Comparison of ENCODE assay signal across 20 cellular contexts in the genomic region with DNA sequence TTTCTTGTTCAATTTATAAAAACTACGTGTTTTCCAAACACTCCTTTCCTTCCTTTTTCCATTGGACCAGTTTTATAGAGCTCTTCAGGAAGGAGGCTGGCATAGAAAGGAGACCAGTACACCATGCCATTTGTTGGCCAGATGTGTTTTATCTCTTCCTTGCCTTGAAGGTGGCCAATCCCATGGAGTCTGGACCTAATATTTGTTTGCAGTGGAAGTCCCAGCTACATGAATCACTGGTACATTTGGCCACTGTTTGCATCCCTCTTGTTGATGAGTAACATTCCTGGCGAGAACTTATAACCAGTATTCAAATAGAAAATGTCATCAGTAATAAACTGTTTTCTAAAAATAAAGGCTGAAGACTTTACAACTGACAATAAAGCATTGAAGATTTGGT.
DNase-seq lines count a peak whose midpoint lies in the region; TF ChIP-seq lines count a peak whose summit lies in the region.
"Had no signal": no experiment of that assay in that cellular context is flagged by ENCODE, and none has a peak within 500 bp of the region (broad histone marks: within the 10 kb centered on the region; RNA-seq: fewer than 3 reads in every experiment).

No MANE protein-coding gene starts in this region.

- H3K27ac Mint-ChIP-seq in chondrocyte (ENCODE audit: unreplicated experiment), result no peak overlapping the region
- H3K27ac Mint-ChIP-seq: activated naive CD4-positive, alpha-beta T cell treated with anti-CD3 and anti-CD28 coated beads, Interleukin-2, amount 50 U/mL, for 24 hours; activated T-cell treated with anti-CD3 and anti-CD28 coated beads, Interleukin-2, amount 50 U/mL, for 72 hours had no signal

- peak; percentile 57 for DNase-seq in AG08396 (ENCODE audit: low spot score)
- peak; percentile 92 for DNase-seq in HCEC 1CT
- peak; percentile 52 for DNase-seq in astrocyte of the spinal cord (ENCODE audit: low read depth, low spot score)
- DNase-seq in fibroblast of villous mesenchyme (ENCODE audit: low read depth), result peak; percentile 28
- no peak for DNase-seq in dorsolateral prefrontal cortex
- no peak for DNase-seq in GM10248 (ENCODE audit: extremely low spot score)
- DNase-seq in NOMO-1 (lab: John Stamatoyannopoulos, UW; ENCODE audit: unreplicated experiment in 2 of 2), result no peak
- DNase-seq in chondrocyte (ENCODE audit: low spot score), result no peak
- DNase-seq: activated CD4-positive, CD25-positive, alpha-beta regulatory T cell; activated T-cell treated with anti-CD3 and anti-CD28 coated beads, Interleukin-2, amount 50 U/mL, for 72 hours; COR-L47; NCI-H1417; NCI-H748 treated with DMSO at 0.1 percent for 48 hours; PC-9; stimulated activated naive CD4-positive, alpha-beta T cell; transverse colon had no signal

- no peaks in the 10 kb centered on the region for H3K4me1 Mint-ChIP-seq in chondrocyte (ENCODE audit: low read depth)
- H3K4me1 Mint-ChIP-seq: activated naive CD4-positive, alpha-beta T cell treated with anti-CD3 and anti-CD28 coated beads, Interleukin-2, amount 50 U/mL, for 24 hours had no signal

- in situ Hi-C loops in astrocyte of the spinal cord (cut with HindIII; ENCODE audit: low sequenced_read_pairs), result no loop called here

- peaks cover under 1% of the 10 kb centered on the region for H3K9me3 Mint-ChIP-seq in chondrocyte (ENCODE audit: low read depth)
- H3K9me3 Mint-ChIP-seq: activated naive CD4-positive, alpha-beta T cell treated with anti-CD3 and anti-CD28 coated beads, Interleukin-2, amount 50 U/mL, for 24 hours had no signal

- H3K27me3 ChIP-seq in dorsolateral prefrontal cortex, result peaks cover 0 to 1% (median 0%) of the 10 kb centered on the region in 45 donors
- H3K27me3 ChIP-seq: breast epithelium, esophagus muscularis mucosa, SJSA1, transverse colon had no signal

- H3K4me3 Mint-ChIP-seq in chondrocyte (ENCODE audit: unreplicated experiment), result no peak overlapping the region
- H3K4me3 Mint-ChIP-seq: activated naive CD4-positive, alpha-beta T cell treated with anti-CD3 and anti-CD28 coated beads, Interleukin-2, amount 50 U/mL, for 24 hours; activated T-cell treated with anti-CD3 and anti-CD28 coated beads, Interleukin-2, amount 50 U/mL, for 72 hours had no signal

- H3K27ac ChIP-seq in dorsolateral prefrontal cortex, result no peak overlapping the region
- H3K27ac ChIP-seq: breast epithelium, esophagus muscularis mucosa, PC-9, SJSA1, transverse colon had no signal

- no peaks in the 10 kb centered on the region for H3K27me3 Mint-ChIP-seq in chondrocyte (ENCODE audit: low read depth)
- H3K27me3 Mint-ChIP-seq: activated naive CD4-positive, alpha-beta T cell treated with anti-CD3 and anti-CD28 coated beads, Interleukin-2, amount 50 U/mL, for 24 hours had no signal

- TF ChIP-seq CTCF in astrocyte of the spinal cord (IDR thresholded peaks at IDR 0.05; ENCODE audit: low read depth, low read length) (no peak), fibroblast of villous mesenchyme (IDR thresholded peaks at IDR 0.05; ENCODE audit: insufficient read depth, low read depth, low read length) (no peak), dorsolateral prefrontal cortex (IDR thresholded peaks at IDR 0.05 in 54 of 56, conservative IDR thresholded peaks at IDR 0.05 in 2 of 56; ENCODE audit: low read depth in 1 of 56, partially characterized antibody in 56 of 56) (no peak), GM10248 (IDR thresholded peaks at IDR 0.05; ENCODE audit: control extremely low read depth, extremely low read depth, low read depth, missing control alignments) (no peak), chondrocyte (IDR thresholded peaks at IDR 0.05) (no peak)

- no peak overlapping the region for H3K4me3 ChIP-seq in astrocyte of the spinal cord (ENCODE audit: low read depth, low read length)
- H3K4me3 ChIP-seq in fibroblast of villous mesenchyme (ENCODE audit: low read depth, low read length), result no peak overlapping the region
- H3K4me3 ChIP-seq in dorsolateral prefrontal cortex, result no peak overlapping the region
- H3K4me3 ChIP-seq: breast epithelium, esophagus muscularis mucosa, PC-9, SJSA1, transverse colon had no signal

- CTCF ChIA-PET in GM10248 (lab: Yijun Ruan, JAX), result interaction anchor here (1.0 kb wide), 1 partner anchor 8 kb away, joined by 3 read pairs; no protein-coding TSS in a partner anchor

- POLR2A ChIA-PET in GM10248 (lab: Yijun Ruan, JAX), result no interaction called here

- H3K36me3 Mint-ChIP-seq in chondrocyte (ENCODE audit: low read depth), result no peaks in the 10 kb centered on the region
- H3K36me3 Mint-ChIP-seq: activated naive CD4-positive, alpha-beta T cell treated with anti-CD3 and anti-CD28 coated beads, Interleukin-2, amount 50 U/mL, for 24 hours had no signal

- intact Hi-C loops in dorsolateral prefrontal cortex (cut with DNase I), result no loop called here

Comparison
In these comparisons a context has a peak if more than half of its experiments do, and no peak if none do; other contexts are left out.
1. DNase-seq: peak in AG08396 (single experiment), HCEC 1CT (single experiment), astrocyte of the spinal cord (single experiment) and fibroblast of villous mesenchyme (single experiment); none in dorsolateral prefrontal cortex (0 of 10), GM10248 (single experiment), NOMO-1 (0 of 2) and chondrocyte (single experiment).